In the genomic region with DNA sequence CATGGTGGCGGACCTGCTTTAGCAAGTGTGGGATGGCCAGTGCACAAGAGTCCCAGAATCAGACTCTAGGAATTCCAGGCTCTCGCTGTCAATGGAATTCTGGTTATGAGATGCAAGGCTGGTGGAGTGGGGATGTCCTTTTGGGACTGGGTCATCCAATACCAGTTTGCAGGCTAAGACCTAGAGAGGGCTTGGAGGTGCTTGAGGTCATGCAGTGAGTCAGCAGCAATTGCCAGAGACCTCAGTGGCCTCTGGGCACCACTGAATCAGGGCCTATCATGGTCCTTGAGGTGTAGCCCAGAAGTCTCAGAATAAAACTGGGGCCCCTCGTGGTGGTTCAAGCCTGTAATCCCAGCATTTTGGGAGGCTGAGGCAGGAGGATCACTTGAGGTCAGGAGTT, we compare ENCODE assay signal across 1 cellular context.
TF ChIP-seq lines count a peak whose summit lies in the region.

No MANE protein-coding gene starts in this region.

TF ChIP-seq in GM23338, 12 proteins besides CTCF, POLR2A, EP300 and RAD21 (continued from another document):
- TF ChIP-seq, protein P1, sequence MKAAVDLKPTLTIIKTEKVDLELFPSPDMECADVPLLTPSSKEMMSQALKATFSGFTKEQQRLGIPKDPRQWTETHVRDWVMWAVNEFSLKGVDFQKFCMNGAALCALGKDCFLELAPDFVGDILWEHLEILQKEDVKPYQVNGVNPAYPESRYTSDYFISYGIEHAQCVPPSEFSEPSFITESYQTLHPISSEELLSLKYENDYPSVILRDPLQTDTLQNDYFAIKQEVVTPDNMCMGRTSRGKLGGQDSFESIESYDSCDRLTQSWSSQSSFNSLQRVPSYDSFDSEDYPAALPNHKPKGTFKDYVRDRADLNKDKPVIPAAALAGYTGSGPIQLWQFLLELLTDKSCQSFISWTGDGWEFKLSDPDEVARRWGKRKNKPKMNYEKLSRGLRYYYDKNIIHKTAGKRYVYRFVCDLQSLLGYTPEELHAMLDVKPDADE (IDR thresholded peaks at IDR 0.05): no peak
- TF ChIP-seq, protein P2, sequence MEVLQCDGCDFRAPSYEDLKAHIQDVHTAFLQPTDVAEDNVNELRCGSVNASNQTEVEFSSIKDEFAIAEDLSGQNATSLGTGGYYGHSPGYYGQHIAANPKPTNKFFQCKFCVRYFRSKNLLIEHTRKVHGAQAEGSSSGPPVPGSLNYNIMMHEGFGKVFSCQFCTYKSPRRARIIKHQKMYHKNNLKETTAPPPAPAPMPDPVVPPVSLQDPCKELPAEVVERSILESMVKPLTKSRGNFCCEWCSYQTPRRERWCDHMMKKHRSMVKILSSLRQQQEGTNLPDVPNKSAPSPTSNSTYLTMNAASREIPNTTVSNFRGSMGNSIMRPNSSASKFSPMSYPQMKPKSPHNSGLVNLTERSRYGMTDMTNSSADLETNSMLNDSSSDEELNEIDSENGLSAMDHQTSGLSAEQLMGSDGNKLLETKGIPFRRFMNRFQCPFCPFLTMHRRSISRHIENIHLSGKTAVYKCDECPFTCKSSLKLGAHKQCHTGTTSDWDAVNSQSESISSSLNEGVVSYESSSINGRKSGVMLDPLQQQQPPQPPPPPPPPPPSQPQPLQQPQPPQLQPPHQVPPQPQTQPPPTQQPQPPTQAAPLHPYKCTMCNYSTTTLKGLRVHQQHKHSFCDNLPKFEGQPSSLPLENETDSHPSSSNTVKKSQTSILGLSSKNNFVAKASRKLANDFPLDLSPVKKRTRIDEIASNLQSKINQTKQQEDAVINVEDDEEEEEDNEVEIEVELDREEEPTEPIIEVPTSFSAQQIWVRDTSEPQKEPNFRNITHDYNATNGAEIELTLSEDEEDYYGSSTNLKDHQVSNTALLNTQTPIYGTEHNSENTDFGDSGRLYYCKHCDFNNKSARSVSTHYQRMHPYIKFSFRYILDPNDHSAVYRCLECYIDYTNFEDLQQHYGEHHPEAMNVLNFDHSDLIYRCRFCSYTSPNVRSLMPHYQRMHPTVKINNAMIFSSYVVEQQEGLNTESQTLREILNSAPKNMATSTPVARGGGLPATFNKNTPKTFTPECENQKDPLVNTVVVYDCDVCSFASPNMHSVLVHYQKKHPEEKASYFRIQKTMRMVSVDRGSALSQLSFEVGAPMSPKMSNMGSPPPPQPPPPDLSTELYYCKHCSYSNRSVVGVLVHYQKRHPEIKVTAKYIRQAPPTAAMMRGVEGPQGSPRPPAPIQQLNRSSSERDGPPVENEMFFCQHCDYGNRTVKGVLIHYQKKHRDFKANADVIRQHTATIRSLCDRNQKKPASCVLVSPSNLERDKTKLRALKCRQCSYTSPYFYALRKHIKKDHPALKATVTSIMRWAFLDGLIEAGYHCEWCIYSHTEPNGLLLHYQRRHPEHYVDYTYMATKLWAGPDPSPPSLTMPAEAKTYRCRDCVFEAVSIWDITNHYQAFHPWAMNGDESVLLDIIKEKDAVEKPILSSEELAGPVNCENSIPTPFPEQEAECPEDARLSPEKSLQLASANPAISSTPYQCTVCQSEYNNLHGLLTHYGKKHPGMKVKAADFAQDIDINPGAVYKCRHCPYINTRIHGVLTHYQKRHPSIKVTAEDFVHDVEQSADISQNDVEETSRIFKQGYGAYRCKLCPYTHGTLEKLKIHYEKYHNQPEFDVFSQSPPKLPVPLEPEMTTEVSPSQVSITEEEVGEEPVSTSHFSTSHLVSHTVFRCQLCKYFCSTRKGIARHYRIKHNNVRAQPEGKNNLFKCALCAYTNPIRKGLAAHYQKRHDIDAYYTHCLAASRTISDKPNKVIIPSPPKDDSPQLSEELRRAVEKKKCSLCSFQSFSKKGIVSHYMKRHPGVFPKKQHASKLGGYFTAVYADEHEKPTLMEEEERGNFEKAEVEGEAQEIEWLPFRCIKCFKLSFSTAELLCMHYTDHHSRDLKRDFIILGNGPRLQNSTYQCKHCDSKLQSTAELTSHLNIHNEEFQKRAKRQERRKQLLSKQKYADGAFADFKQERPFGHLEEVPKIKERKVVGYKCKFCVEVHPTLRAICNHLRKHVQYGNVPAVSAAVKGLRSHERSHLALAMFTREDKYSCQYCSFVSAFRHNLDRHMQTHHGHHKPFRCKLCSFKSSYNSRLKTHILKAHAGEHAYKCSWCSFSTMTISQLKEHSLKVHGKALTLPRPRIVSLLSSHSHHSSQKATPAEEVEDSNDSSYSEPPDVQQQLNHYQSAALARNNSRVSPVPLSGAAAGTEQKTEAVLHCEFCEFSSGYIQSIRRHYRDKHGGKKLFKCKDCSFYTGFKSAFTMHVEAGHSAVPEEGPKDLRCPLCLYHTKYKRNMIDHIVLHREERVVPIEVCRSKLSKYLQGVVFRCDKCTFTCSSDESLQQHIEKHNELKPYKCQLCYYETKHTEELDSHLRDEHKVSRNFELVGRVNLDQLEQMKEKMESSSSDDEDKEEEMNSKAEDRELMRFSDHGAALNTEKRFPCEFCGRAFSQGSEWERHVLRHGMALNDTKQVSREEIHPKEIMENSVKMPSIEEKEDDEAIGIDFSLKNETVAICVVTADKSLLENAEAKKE (CRISPR knock-in tag; IDR thresholded peaks at IDR 0.05): no peak
